In genomic region chr5:176548967-176549444, GRCh38 we compare ENCODE assay signal across 14 cellular contexts. TPM values are rescaled to one million over a fixed set of nuclear protein-coding genes. Genes with fewer than 3 reads are reported as not detected.
DNase-seq lines count a peak whose midpoint lies in the region; ATAC-seq and TF ChIP-seq lines count a peak whose summit lies in the region.
"Had no signal": no experiment of that assay in that cellular context is flagged by ENCODE, and none has a peak within 500 bp of the region (broad histone marks: within the 10 kb centered on the region; RNA-seq: fewer than 3 reads in every experiment).

CDHR2 (plus strand) TSS chr5:176549342; CDS start chr5:176565353, 16,011 bp downstream.

- POLR2A ChIA-PET in Panc1 (lab: Charles Lee): interaction anchor here (0.6 kb wide), 1 partner anchor 40 kb away, joined by 8 read pairs; no protein-coding TSS in a partner anchor

- H3K27me3 Mint-ChIP-seq in activated naive CD4-positive, alpha-beta T cell treated with anti-CD3 and anti-CD28 coated beads, Interleukin-2, amount 50 U/mL, for 24 hours: no peaks in the 10 kb centered on the region
- H3K27me3 Mint-ChIP-seq in activated naive CD4-positive, alpha-beta T cell treated with anti-CD3 and anti-CD28 coated beads for 36 hours (ENCODE audit: low read depth): no peaks in the 10 kb centered on the region
- H3K27me3 Mint-ChIP-seq: activated naive CD8-positive, alpha-beta T cell treated with anti-CD3 and anti-CD28 coated beads, Interleukin-2, amount 10 ng/mL, durations not matched to agents 7 days and 5 days had no signal

- H3K4me1 Mint-ChIP-seq in activated naive CD4-positive, alpha-beta T cell treated with anti-CD3 and anti-CD28 coated beads, Interleukin-2, amount 50 U/mL, for 24 hours: peaks cover 57% of the 10 kb centered on the region
- H3K4me1 Mint-ChIP-seq in activated naive CD4-positive, alpha-beta T cell treated with anti-CD3 and anti-CD28 coated beads for 36 hours (ENCODE audit: low read depth): peaks cover 60% of the 10 kb centered on the region
- peaks cover 54% of the 10 kb centered on the region for H3K4me1 Mint-ChIP-seq in stimulated activated effector memory CD8-positive, alpha-beta T cell treated with anti-CD3 and anti-CD28 coated beads, Interleukin-12 subunit alpha, Interleukin-12 subunit beta, amount 100 ng/mL, for 72 hours

- H3K4me1 ChIP-seq in Panc1 (ENCODE audit: control insufficient read depth, insufficient read depth, low read length): peaks cover 25% of the 10 kb centered on the region

- H3K4me3 Mint-ChIP-seq in activated naive CD4-positive, alpha-beta T cell treated with anti-CD3 and anti-CD28 coated beads, Interleukin-2, amount 50 U/mL, for 24 hours: peak within 1 kb of the TSS; percentile 51
- H3K4me3 Mint-ChIP-seq in activated naive CD4-positive, alpha-beta T cell treated with anti-CD3 and anti-CD28 coated beads for 36 hours: no peak within 1 kb of the TSS
- peak within 1 kb of the TSS; percentile 60 for H3K4me3 Mint-ChIP-seq in stimulated activated effector memory CD8-positive, alpha-beta T cell treated with anti-CD3 and anti-CD28 coated beads, Interleukin-12 subunit alpha, Interleukin-12 subunit beta, amount 100 ng/mL, for 72 hours

- H3K27me3 ChIP-seq in Panc1 (ENCODE audit: control insufficient read depth, insufficient read depth, low read length): no peaks in the 10 kb centered on the region

- H3K9me3 Mint-ChIP-seq in activated naive CD4-positive, alpha-beta T cell treated with anti-CD3 and anti-CD28 coated beads, Interleukin-2, amount 50 U/mL, for 24 hours: no peaks in the 10 kb centered on the region
- H3K9me3 Mint-ChIP-seq in activated naive CD4-positive, alpha-beta T cell treated with anti-CD3 and anti-CD28 coated beads for 36 hours: no peaks in the 10 kb centered on the region
- H3K9me3 Mint-ChIP-seq in stimulated activated effector memory CD8-positive, alpha-beta T cell treated with anti-CD3 and anti-CD28 coated beads, Interleukin-12 subunit alpha, Interleukin-12 subunit beta, amount 100 ng/mL, for 72 hours: no peaks in the 10 kb centered on the region
- H3K9me3 Mint-ChIP-seq: activated naive CD8-positive, alpha-beta T cell treated with anti-CD3 and anti-CD28 coated beads, Interleukin-2, amount 10 ng/mL, durations not matched to agents 7 days and 5 days had no signal

- DNase-seq in activated naive CD4-positive, alpha-beta T cell treated with anti-CD3 and anti-CD28 coated beads for 36 hours: no peak
- DNase-seq in Panc1 (ENCODE audit: low read depth, low spot score) (no peak), left kidney (ENCODE audit: low read depth, low spot score) (peak; percentile 61), middle frontal gyrus (ENCODE audit: extremely low spot score, low spot score) (no peak)
- peak in 1 of 2 donors; percentile 49 for DNase-seq in stimulated activated effector memory CD8-positive, alpha-beta T cell treated with anti-CD3 and anti-CD28 coated beads, Interleukin-12 subunit alpha, Interleukin-12 subunit beta, amount 100 ng/mL, for 72 hours (ENCODE audit: low spot score in 2 of 2)
- DNase-seq: activated naive CD8-positive, alpha-beta T cell treated with anti-CD3 and anti-CD28 coated beads, Interleukin-2, amount 10 ng/mL, durations not matched to agents 7 days and 5 days; central memory CD4-positive, alpha-beta T cell; NCI-H2081 had no signal

- CTCF ChIA-PET in activated naive CD4-positive, alpha-beta T cell treated with anti-CD3 and anti-CD28 coated beads for 36 hours (lab: Charles Lee): interaction anchor here (0.9 kb wide), 1 partner anchor 24 kb away, joined by 3 read pairs; no protein-coding TSS in a partner anchor
- CTCF ChIA-PET in Panc1 (lab: Charles Lee): interaction anchor here (0.6 kb wide), 1 partner anchor 120 kb away, joined by 15 read pairs; no protein-coding TSS in a partner anchor

- no TSS peak for BruUV-seq in Panc1 (replicated peaks; lab: Mats Ljungman, UMichigan)

- no peak for ATAC-seq in Panc1
- ATAC-seq in stimulated activated effector memory CD8-positive, alpha-beta T cell treated with anti-CD3 and anti-CD28 coated beads, Interleukin-12 subunit alpha, Interleukin-12 subunit beta, amount 100 ng/mL, for 72 hours: no peak
- no peak for ATAC-seq in HG03521 (IDR thresholded peaks at IDR 0.05; ENCODE audit: unreplicated experiment)
- ATAC-seq in HG03432 (IDR thresholded peaks at IDR 0.05; ENCODE audit: unreplicated experiment): no peak
- ATAC-seq: HCT116 had no signal

- H3K27ac Mint-ChIP-seq in activated naive CD4-positive, alpha-beta T cell treated with anti-CD3 and anti-CD28 coated beads, Interleukin-2, amount 50 U/mL, for 24 hours: peak within 1 kb of the TSS; percentile 35
- H3K27ac Mint-ChIP-seq in activated naive CD4-positive, alpha-beta T cell treated with anti-CD3 and anti-CD28 coated beads for 36 hours: no peak within 1 kb of the TSS
- H3K27ac Mint-ChIP-seq in stimulated activated effector memory CD8-positive, alpha-beta T cell treated with anti-CD3 and anti-CD28 coated beads, Interleukin-12 subunit alpha, Interleukin-12 subunit beta, amount 100 ng/mL, for 72 hours: peak within 1 kb of the TSS; percentile 97
- H3K27ac Mint-ChIP-seq: activated naive CD8-positive, alpha-beta T cell treated with anti-CD3 and anti-CD28 coated beads, Interleukin-2, amount 10 ng/mL, durations not matched to agents 7 days and 5 days had no signal

- no peak within 1 kb of the TSS for H3K4me3 ChIP-seq in Panc1 (ENCODE audit: low read depth in 2 of 2, low read length in 2 of 2)
- H3K4me3 ChIP-seq: SK-N-MC, smooth muscle cell had no signal

- peak within 1 kb of the TSS; percentile 59 for H3K27ac ChIP-seq in Panc1 (ENCODE audit: low read length)
- H3K27ac ChIP-seq: SK-N-MC had no signal

- H3K36me3 ChIP-seq in Panc1 (ENCODE audit: control insufficient read depth, insufficient read depth, low read length): no peaks in the 10 kb centered on the region

- TF ChIP-seq CTCF in Panc1 (IDR thresholded peaks at IDR 0.05): no peak

- H3K36me3 Mint-ChIP-seq in activated naive CD4-positive, alpha-beta T cell treated with anti-CD3 and anti-CD28 coated beads, Interleukin-2, amount 50 U/mL, for 24 hours: no peaks in the 10 kb centered on the region
- no peaks in the 10 kb centered on the region for H3K36me3 Mint-ChIP-seq in activated naive CD4-positive, alpha-beta T cell treated with anti-CD3 and anti-CD28 coated beads for 36 hours (ENCODE audit: low read depth)
- H3K36me3 Mint-ChIP-seq in stimulated activated effector memory CD8-positive, alpha-beta T cell treated with anti-CD3 and anti-CD28 coated beads, Interleukin-12 subunit alpha, Interleukin-12 subunit beta, amount 100 ng/mL, for 72 hours: peaks cover 4% of the 10 kb centered on the region
- H3K36me3 Mint-ChIP-seq: activated naive CD8-positive, alpha-beta T cell treated with anti-CD3 and anti-CD28 coated beads, Interleukin-2, amount 10 ng/mL, durations not matched to agents 7 days and 5 days had no signal

- in situ Hi-C loops in Panc1 (cut with HindIII; ENCODE audit: low pct_unique_long_range_greater_than_20kb, low sequenced_read_pairs): no loop called here

- intact Hi-C loops in activated naive CD4-positive, alpha-beta T cell treated with anti-CD3 and anti-CD28 coated beads for 36 hours (cut with micrococcal nuclease): no loop called here
- intact Hi-C loops in Panc1 (cut with micrococcal nuclease; ENCODE audit: unreplicated experiment): no loop called here

- H3K9me3 ChIP-seq in Panc1 (ENCODE audit: control insufficient read depth, insufficient read depth, low read depth, low read length): no peaks in the 10 kb centered on the region

RNA-seq across cellular contexts. Expression of gene CDHR2, which starts in this region (rescaled TPM):
- total RNA-seq in activated naive CD4-positive, alpha-beta T cell treated with anti-CD3 and anti-CD28 coated beads for 36 hours: under 1 TPM; 0.19 to 0.35 TPM
- 0.72 TPM for total RNA-seq in Panc1 (2021; ENCODE audit: unreplicated experiment)
- 1.8 TPM for polyA plus RNA-seq in Panc1 (2012; ENCODE audit: insufficient read length)
- polyA plus RNA-seq: smooth muscle cell had no signal
